9 cellular contexts compared by ENCODE assay signal in genomic region chr16:49440156-49441065, GRCh38.
DNase-seq lines count a peak whose midpoint lies in the region; ATAC-seq and FAIRE-seq lines count a peak whose summit lies in the region.
"Had no signal": no experiment of that assay in that cellular context is flagged by ENCODE, and none has a peak within 500 bp of the region (broad histone marks: within the 10 kb centered on the region; RNA-seq: fewer than 3 reads in every experiment).

No MANE protein-coding gene starts in this region.

- no peaks in the 10 kb centered on the region for H3K9me3 Mint-ChIP-seq in activated T-cell treated with anti-CD3 and anti-CD28 coated beads, Interleukin-2, amount 50 U/mL, for 72 hours
- H3K9me3 Mint-ChIP-seq in stimulated activated memory B cell treated with anti-CD40 and anti-IgM and Interleukin-4, amounts not matched to agents 10 μg/mL and 1 μg/mL and 100 μg/mL, for 72 hours, result no peaks in the 10 kb centered on the region

- no peak for FAIRE-seq in RCC 7860 (lab: Jason Lieb, UNC)

- no peaks in the 10 kb centered on the region for H3K36me3 Mint-ChIP-seq in activated T-cell treated with anti-CD3 and anti-CD28 coated beads, Interleukin-2, amount 50 U/mL, for 72 hours (ENCODE audit: insufficient read depth in 2 of 2)
- H3K36me3 Mint-ChIP-seq in stimulated activated memory B cell treated with anti-CD40 and anti-IgM and Interleukin-4, amounts not matched to agents 10 μg/mL and 1 μg/mL and 100 μg/mL, for 72 hours, result no peaks in the 10 kb centered on the region

- peaks cover 22% of the 10 kb centered on the region for H3K4me1 Mint-ChIP-seq in activated T-cell treated with anti-CD3 and anti-CD28 coated beads, Interleukin-2, amount 50 U/mL, for 72 hours (ENCODE audit: low read depth)
- peaks cover 14% of the 10 kb centered on the region for H3K4me1 Mint-ChIP-seq in stimulated activated memory B cell treated with anti-CD40 and anti-IgM and Interleukin-4, amounts not matched to agents 10 μg/mL and 1 μg/mL and 100 μg/mL, for 72 hours

- DNase-seq in activated T-cell treated with anti-CD3 and anti-CD28 coated beads, Interleukin-2, amount 50 U/mL, for 72 hours, result no peak
- no peak for DNase-seq in activated T-cell treated with anti-CD3 and anti-CD28 coated beads, Interleukin-2, amount 50 U/mL, for 1 hour
- DNase-seq in NCI-H1694 treated with DMSO at 0.1 percent for 48 hours (lab: John Stamatoyannopoulos, UW) (peak; percentile 78), germinal center (ENCODE audit: low spot score) (peak; percentile 30), epidermal melanocyte (ENCODE audit: insufficient read length, low spot score) (no peak), RCC 7860 (ENCODE audit: low spot score) (no peak)
- DNase-seq: NCI-H1930 had no signal

- no peaks in the 10 kb centered on the region for H3K27me3 Mint-ChIP-seq in activated T-cell treated with anti-CD3 and anti-CD28 coated beads, Interleukin-2, amount 50 U/mL, for 72 hours (ENCODE audit: low read depth)
- H3K27me3 Mint-ChIP-seq in stimulated activated memory B cell treated with anti-CD40 and anti-IgM and Interleukin-4, amounts not matched to agents 10 μg/mL and 1 μg/mL and 100 μg/mL, for 72 hours, result peaks cover 16% of the 10 kb centered on the region

- no peak for ATAC-seq in activated T-cell treated with anti-CD3 and anti-CD28 coated beads, Interleukin-2, amount 50 U/mL, for 72 hours (replicated peaks in 1 of 2)
- no peak for ATAC-seq in stimulated activated memory B cell treated with anti-CD40 and anti-IgM and Interleukin-4, amounts not matched to agents 10 μg/mL and 1 μg/mL and 100 μg/mL, for 72 hours
- ATAC-seq in HG03520 (IDR thresholded peaks at IDR 0.05; ENCODE audit: unreplicated experiment), result no peak

- H3K4me3 Mint-ChIP-seq in activated T-cell treated with anti-CD3 and anti-CD28 coated beads, Interleukin-2, amount 50 U/mL, for 72 hours, result peak overlapping the region in 1 of 2 donors; percentile 64
- H3K4me3 Mint-ChIP-seq in stimulated activated memory B cell treated with anti-CD40 and anti-IgM and Interleukin-4, amounts not matched to agents 10 μg/mL and 1 μg/mL and 100 μg/mL, for 72 hours, result no peak overlapping the region

- H3K27ac Mint-ChIP-seq in activated T-cell treated with anti-CD3 and anti-CD28 coated beads, Interleukin-2, amount 50 U/mL, for 72 hours, result peak overlapping the region; percentile 43
- H3K27ac Mint-ChIP-seq in stimulated activated memory B cell treated with anti-CD40 and anti-IgM and Interleukin-4, amounts not matched to agents 10 μg/mL and 1 μg/mL and 100 μg/mL, for 72 hours, result peak overlapping the region; percentile 25

Comparison
In these comparisons a context has a peak if more than half of its experiments do, and no peak if none do; other contexts are left out.
1. DNase-seq: peak in NCI-H1694 treated with DMSO at 0.1 percent for 48 hours (single experiment) and germinal center (single experiment); none in activated T-cell treated with anti-CD3 and anti-CD28 coated beads, Interleukin-2, amount 50 U/mL, for 72 hours (0 of 2), activated T-cell treated with anti-CD3 and anti-CD28 coated beads, Interleukin-2, amount 50 U/mL, for 1 hour (single experiment), epidermal melanocyte (single experiment) and RCC 7860 (single experiment).